In the genomic region with DNA sequence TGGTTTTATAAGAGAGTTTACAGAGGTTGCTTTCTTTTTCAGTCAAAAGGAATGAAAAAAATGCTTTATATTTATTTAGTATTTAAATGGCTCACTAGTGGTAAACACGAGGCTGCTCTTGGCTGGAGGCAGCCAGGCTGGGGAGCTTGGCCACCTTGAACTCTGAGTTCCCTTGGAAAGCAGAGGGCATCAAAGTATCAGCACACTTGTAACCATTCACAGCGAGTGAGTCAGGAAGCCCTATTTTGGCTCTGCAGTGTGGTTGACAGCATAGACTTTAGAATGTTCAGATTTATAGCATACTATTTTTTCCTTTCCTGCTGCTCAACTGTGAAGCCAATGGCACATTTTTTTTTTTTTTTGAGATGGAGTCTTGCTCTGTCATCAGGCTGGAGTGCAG, we compare ENCODE assay signal across 13 cellular contexts. TPM values are rescaled to one million over a fixed set of nuclear protein-coding genes. Genes with fewer than 3 reads are reported as not detected.
DNase-seq lines count a peak whose midpoint lies in the region; ATAC-seq lines count a peak whose summit lies in the region.
"Had no signal": no experiment of that assay in that cellular context is flagged by ENCODE, and none has a peak within 500 bp of the region (broad histone marks: within the 10 kb centered on the region; RNA-seq: fewer than 3 reads in every experiment).

No MANE protein-coding gene starts in this region.

- H3K4me1 Mint-ChIP-seq in stimulated activated naive B cell treated with anti-CD40 and anti-IgM and Interleukin-4, amounts not matched to agents 10 μg/mL and 1 μg/mL and 100 μg/mL, for 72 hours, result peaks cover 11 to 23% of the 10 kb centered on the region in 2 donors

- peaks cover 0 to 4% of the 10 kb centered on the region in 2 donors for H3K36me3 Mint-ChIP-seq in stimulated activated naive B cell treated with anti-CD40 and anti-IgM and Interleukin-4, amounts not matched to agents 10 μg/mL and 1 μg/mL and 100 μg/mL, for 72 hours

- peak; percentile 46 for DNase-seq in ELR (ENCODE audit: low read depth)
- DNase-seq in NOMO-1 treated with dmso at 0.1 percent for 144 hours (lab: John Stamatoyannopoulos, UW; ENCODE audit: unreplicated experiment), result peak; percentile 13
- peak; percentile 72 for DNase-seq in fibroblast of gingiva (ENCODE audit: low read depth)
- DNase-seq in renal cortical epithelial cell (ENCODE audit: low read depth), result peak; percentile 80
- no peak for DNase-seq in COR-L47 (lab: John Stamatoyannopoulos, UW)
- DNase-seq in stimulated activated naive B cell treated with anti-CD40 and anti-IgM and Interleukin-4, amounts not matched to agents 10 μg/mL and 1 μg/mL and 100 μg/mL, for 72 hours, result no peak
- DNase-seq: activated naive CD4-positive, alpha-beta T cell treated with anti-CD3 and anti-CD28 coated beads, Interleukin-2, amount 50 U/mL, for 16 hours; cortex of kidney; Peyer's patch; T1000 had no signal

- H3K4me3 Mint-ChIP-seq in stimulated activated naive B cell treated with anti-CD40 and anti-IgM and Interleukin-4, amounts not matched to agents 10 μg/mL and 1 μg/mL and 100 μg/mL, for 72 hours, result no peak overlapping the region
- H3K4me3 Mint-ChIP-seq: nephron had no signal

- ATAC-seq in HG03095 (IDR thresholded peaks at IDR 0.05; ENCODE audit: unreplicated experiment), result no peak
- no peak for ATAC-seq in stimulated activated naive B cell treated with anti-CD40 and anti-IgM and Interleukin-4, amounts not matched to agents 10 μg/mL and 1 μg/mL and 100 μg/mL, for 72 hours (replicated peaks)
- no peak for ATAC-seq in GM19467 (IDR thresholded peaks at IDR 0.05; ENCODE audit: unreplicated experiment)

- peaks cover 0 to 4% of the 10 kb centered on the region in 2 donors for H3K9me3 Mint-ChIP-seq in stimulated activated naive B cell treated with anti-CD40 and anti-IgM and Interleukin-4, amounts not matched to agents 10 μg/mL and 1 μg/mL and 100 μg/mL, for 72 hours
- H3K9me3 Mint-ChIP-seq: nephron had no signal

- peaks cover 0 to 4% of the 10 kb centered on the region in 2 donors for H3K27me3 Mint-ChIP-seq in stimulated activated naive B cell treated with anti-CD40 and anti-IgM and Interleukin-4, amounts not matched to agents 10 μg/mL and 1 μg/mL and 100 μg/mL, for 72 hours

- H3K27ac Mint-ChIP-seq in stimulated activated naive B cell treated with anti-CD40 and anti-IgM and Interleukin-4, amounts not matched to agents 10 μg/mL and 1 μg/mL and 100 μg/mL, for 72 hours, result no peak overlapping the region
- H3K27ac Mint-ChIP-seq: nephron had no signal

RNA-seq across cellular contexts. Expression of a gene that starts 51.6 kb away (rescaled TPM):
- total RNA-seq in renal cortical epithelial cell, result 62.9 and 127 TPM in 2 replicates

Comparison
In these comparisons a context has a peak if more than half of its experiments do, and no peak if none do; other contexts are left out.
1. DNase-seq: peak in ELR (single experiment), NOMO-1 treated with dmso at 0.1 percent for 144 hours (single experiment), fibroblast of gingiva (single experiment) and renal cortical epithelial cell (single experiment); none in COR-L47 (single experiment) and stimulated activated naive B cell treated with anti-CD40 and anti-IgM and Interleukin-4, amounts not matched to agents 10 μg/mL and 1 μg/mL and 100 μg/mL, for 72 hours (single experiment).